ENCODE assay signal across 24 cellular contexts in the genomic region with DNA sequence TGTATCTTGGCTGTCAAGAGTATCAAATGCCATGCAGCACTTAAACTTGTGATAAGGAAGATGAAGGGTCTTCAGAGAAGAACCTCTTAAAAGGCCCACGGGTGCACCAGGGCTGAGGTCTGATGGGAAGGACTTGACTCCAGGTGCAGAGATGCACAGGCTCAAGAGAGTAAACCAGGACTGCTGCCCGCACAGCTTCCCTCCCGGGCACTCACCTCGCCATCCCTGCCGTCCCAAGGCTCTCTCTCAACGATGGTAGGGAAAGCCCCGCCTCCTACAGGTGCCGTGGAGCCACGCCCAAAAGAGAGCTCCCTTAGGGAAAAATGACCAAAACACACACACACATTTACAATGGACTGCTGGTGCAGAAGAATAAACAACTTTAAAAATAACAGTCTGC. TPM values are rescaled to one million over a fixed set of nuclear protein-coding genes. Genes with fewer than 3 reads are reported as not detected.
DNase-seq lines count a peak whose midpoint lies in the region; ATAC-seq, FAIRE-seq and TF ChIP-seq lines count a peak whose summit lies in the region.
"Had no signal": no experiment of that assay in that cellular context is flagged by ENCODE, and none has a peak within 500 bp of the region (broad histone marks: within the 10 kb centered on the region; RNA-seq: fewer than 3 reads in every experiment).

No MANE protein-coding gene starts in this region.

- TF ChIP-seq POLR2A in GM12878 (IDR thresholded peaks at IDR 0.05; ENCODE audit: low read depth, low read length) (0 out of 2 replicates have a peak, but pooled peaks have one; percentile 20), thyroid gland (IDR thresholded peaks at IDR 0.05) (no peak)

- H2AFZ ChIP-seq in GM12878 (ENCODE audit: control insufficient read depth, low read depth, low read length) (no peak overlapping the region), parathyroid adenoma (no peak overlapping the region)
- H2AFZ ChIP-seq: PC-9 had no signal

- H3K36me3 ChIP-seq in GM12878 (ENCODE audit: control insufficient read depth in 2 of 2, insufficient read depth in 2 of 2, low read length in 1 of 2): peaks cover 28 to 76% of the 10 kb centered on the region in 2 experiments
- no peaks in the 10 kb centered on the region for H3K36me3 ChIP-seq in parathyroid adenoma (ENCODE audit: control insufficient read depth, insufficient read depth, low read length)
- H3K36me3 ChIP-seq in thyroid gland: peaks cover 56 to 88% of the 10 kb centered on the region in 2 donors

- intact Hi-C loops in Right ventricle myocardium superior (cut with DNase I) (no loop called here), Right ventricle myocardium inferior (cut with DNase I) (no loop called here), GM12878 (cut with micrococcal nuclease; ENCODE audit: unreplicated experiment) (no loop called here), thyroid gland (cut with DNase I) (no loop called here)

- TF ChIP-seq CTCF in GM12878 (IDR thresholded peaks at IDR 0.05 in 2 of 3, conservative IDR thresholded peaks at IDR 0.05 in 1 of 3; ENCODE audit: control insufficient read depth in 2 of 3, extremely low read depth in 1 of 3, insufficient read depth in 1 of 3, low read depth in 3 of 3, low read length in 3 of 3) (no peak), parathyroid adenoma (IDR thresholded peaks at IDR 0.05) (no peak), thyroid gland (IDR thresholded peaks at IDR 0.05) (no peak)

- H3K79me2 ChIP-seq in GM12878 (ENCODE audit: control insufficient read depth, insufficient read depth, low read length) (no peaks in the 10 kb centered on the region), parathyroid adenoma (no peaks in the 10 kb centered on the region)

- no peak for DNase-seq in Right ventricle myocardium superior
- DNase-seq in Right ventricle myocardium inferior (ENCODE audit: missing footprints): no peak
- DNase-seq in GM12878 (ENCODE audit: low read depth, low spot score): no peak
- no peak for DNase-seq in thyroid gland
- DNase-seq in GM19238 (ENCODE audit: insufficient read length, low spot score): no peak
- DNase-seq: CD4-positive, CD25-positive, alpha-beta regulatory T cell; DMS153; DND-41; GOT3; HFFc6; NCI-H1048; NCI-H1694; NCI-H2029 treated with DMSO at 0.1 percent for 48 hours; NCI-H446 treated with DMSO at 0.1 percent for 48 hours; NCI-H82; NK-92 treated with Interleukin-12 subunit alpha and Interleukin-12 subunit beta, amount 100 ng/mL, for 24 hours; PC-9; SHP77 had no signal

- no TSS peak for BruUV-seq in GM12878 (replicated peaks; lab: Mats Ljungman, UMichigan)

- CTCF ChIA-PET in GM12878 (lab: Yijun Ruan, JAX): interaction anchor here (2.8 kb wide), 1 partner anchor 48 kb away, joined by 10 read pairs; no protein-coding TSS in a partner anchor

- POLR2A ChIA-PET in GM12878 (lab: Charles Lee): no interaction called here

- H3K27ac ChIP-seq in GM12878 (ENCODE audit: control insufficient read depth, insufficient read depth): no peak overlapping the region
- no peak overlapping the region for H3K27ac ChIP-seq in parathyroid adenoma
- H3K27ac ChIP-seq in thyroid gland: peak overlapping the region in 2 of 3 donors; percentile 64 to 69
- H3K27ac ChIP-seq: BLaER1, PC-9 had no signal

- H3K4me1 ChIP-seq in GM12878 (ENCODE audit: control insufficient read depth, insufficient read depth, low read length): no peaks in the 10 kb centered on the region
- peaks cover 6% of the 10 kb centered on the region for H3K4me1 ChIP-seq in parathyroid adenoma
- peaks cover 12 to 20% of the 10 kb centered on the region in 2 donors for H3K4me1 ChIP-seq in thyroid gland
- H3K4me1 ChIP-seq: HAP-1 had no signal

- TF ChIP-seq RAD21 in GM12878 (IDR thresholded peaks at IDR 0.05; ENCODE audit: insufficient read depth, low read depth, low read length): no peak

- SMC1A ChIA-PET in GM12878 (lab: Charles Lee; ENCODE audit: uncharacterized antibody, unreplicated experiment): interaction anchor here (1.2 kb wide), 1 partner anchor 36 kb away, joined by 3 read pairs; no protein-coding TSS in a partner anchor

- H4K20me1 ChIP-seq in GM12878 (ENCODE audit: control insufficient read depth, insufficient read depth): no peaks in the 10 kb centered on the region

- H3K9ac ChIP-seq in GM12878 (ENCODE audit: control insufficient read depth, insufficient read depth, low read length) (no peak overlapping the region), parathyroid adenoma (peak overlapping the region; percentile 23)
- H3K9ac ChIP-seq: BLaER1 had no signal

- WGBS in GM12878 (ENCODE audit: insufficient coverage, insufficient replicate concordance, low lambda C conversion rate, missing lambda C conversion rate): 96% methylated on average over 9 of the region's 9 CpGs
- 76 to 80% methylated on average over 9 of the region's 9 CpGs for WGBS in thyroid gland, 2 donors

- peak; percentile 21 for ATAC-seq in Right ventricle myocardium superior (ENCODE audit: poor library complexity)
- no peak for ATAC-seq in Right ventricle myocardium inferior
- ATAC-seq in GM12878: no peak
- ATAC-seq in HG03571 (IDR thresholded peaks at IDR 0.05; ENCODE audit: unreplicated experiment): no peak

- H3K27me3 ChIP-seq in GM12878 (replicated peaks in 1 of 2; ENCODE audit: control insufficient read depth in 2 of 2, insufficient read depth in 2 of 2, low read length in 1 of 2) (no peaks in the 10 kb centered on the region), parathyroid adenoma (ENCODE audit: control insufficient read depth, insufficient read depth, low read length) (no peaks in the 10 kb centered on the region), thyroid gland (no peaks in the 10 kb centered on the region)
- H3K27me3 ChIP-seq: BLaER1 had no signal

- FAIRE-seq in GM12878 (lab: Jason Lieb, UNC): no peak
- FAIRE-seq: A204.1, GM18507 had no signal

- H3K4me2 ChIP-seq in GM12878 (ENCODE audit: control insufficient read depth, insufficient read depth) (no peak overlapping the region), parathyroid adenoma (ENCODE audit: low read length) (no peak overlapping the region)
- H3K4me2 ChIP-seq: BLaER1, PC-9 had no signal

- H3K4me3 ChIP-seq in GM12878: no peak overlapping the region
- H3K4me3 ChIP-seq in parathyroid adenoma (ENCODE audit: low read depth, low read length): no peak overlapping the region
- no peak overlapping the region for H3K4me3 ChIP-seq in thyroid gland (replicated peaks in 1 of 3)
- H3K4me3 ChIP-seq: BLaER1, HAP-1, PC-9 had no signal

- RAD21 ChIA-PET in GM12878 (lab: Charles Lee; ENCODE audit: unreplicated experiment): no interaction called here

- in situ Hi-C loops in GM12878 (cut with MboI): no loop called here

- H3K9me3 ChIP-seq in GM12878 (replicated peaks; ENCODE audit: control insufficient read depth, insufficient read depth, low read length) (no peaks in the 10 kb centered on the region), parathyroid adenoma (ENCODE audit: control insufficient read depth, low read length) (no peaks in the 10 kb centered on the region), thyroid gland (no peaks in the 10 kb centered on the region)
- H3K9me3 ChIP-seq: BLaER1, HAP-1 had no signal

- no peak for TF ChIP-seq EP300 in GM12878 (IDR thresholded peaks at IDR 0.05; ENCODE audit: borderline replicate concordance in 1 of 2, control insufficient read depth in 1 of 2, low read depth in 2 of 2, low read length in 2 of 2)

TF ChIP-seq in GM12878, 131 proteins besides CTCF, POLR2A, EP300 and RAD21 (continues in another document):
- no peak for TF ChIP-seq HSF1 (IDR thresholded peaks at IDR 0.05; ENCODE audit: low read depth, low read length)
- TF ChIP-seq HDGF (IDR thresholded peaks at IDR 0.05): no peak
- TF ChIP-seq SP1 (IDR thresholded peaks at IDR 0.05; ENCODE audit: low read depth, low read length): no peak
- TF ChIP-seq, protein P1, sequence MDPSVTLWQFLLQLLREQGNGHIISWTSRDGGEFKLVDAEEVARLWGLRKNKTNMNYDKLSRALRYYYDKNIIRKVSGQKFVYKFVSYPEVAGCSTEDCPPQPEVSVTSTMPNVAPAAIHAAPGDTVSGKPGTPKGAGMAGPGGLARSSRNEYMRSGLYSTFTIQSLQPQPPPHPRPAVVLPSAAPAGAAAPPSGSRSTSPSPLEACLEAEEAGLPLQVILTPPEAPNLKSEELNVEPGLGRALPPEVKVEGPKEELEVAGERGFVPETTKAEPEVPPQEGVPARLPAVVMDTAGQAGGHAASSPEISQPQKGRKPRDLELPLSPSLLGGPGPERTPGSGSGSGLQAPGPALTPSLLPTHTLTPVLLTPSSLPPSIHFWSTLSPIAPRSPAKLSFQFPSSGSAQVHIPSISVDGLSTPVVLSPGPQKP (IDR thresholded peaks at IDR 0.05; ENCODE audit: low read depth, low read length): no peak
- TF ChIP-seq PAX5 (IDR thresholded peaks at IDR 0.05; ENCODE audit: borderline replicate concordance, low read depth, low read length): no peak

RNA-seq across cellular contexts. Expression of gene PDIA6, which starts 27.9 kb away (rescaled TPM):
- total RNA-seq in Right ventricle myocardium superior: 111 TPM
- total RNA-seq in Right ventricle myocardium inferior: 125 TPM
- 103 and 104 TPM in 2 replicates for total RNA-seq in GM12878 (2013; cell fraction: nucleolus; rRNA removed)
- 157 and 186 TPM in 2 replicates for total RNA-seq in GM12878 (2014; rRNA removed)
- total RNA-seq in GM12878 (2014; rRNA removed; fragmentation: Illumina TruSeq; extraction: Trizol): 214 and 240 TPM in 2 replicates
- total RNA-seq in GM12878 (2021): 173 and 178 TPM in 2 replicates
- polyA plus RNA-seq in GM12878 (2011; ENCODE audit: low read depth): 149 TPM
- 185 and 251 TPM in 2 replicates for polyA plus RNA-seq in GM12878 (2011; rRNA removed)
- 114 and 120 TPM in 2 replicates for polyA plus RNA-seq in GM12878 (2011; cell fraction: cytosol; rRNA removed)
- 70.3 and 71.0 TPM in 2 replicates for polyA plus RNA-seq in GM12878 (2011; cell fraction: nucleus; rRNA removed)
- polyA plus RNA-seq in GM12878 (2012): 174 and 175 TPM in 2 replicates
- 233 and 243 TPM in 2 replicates for polyA plus RNA-seq in GM12878 (2014; fragmentation: Illumina TruSeq; extraction: Trizol)
- 100 to 1,000 TPM; 180 to 234 TPM for polyA plus RNA-seq in GM12878 (2014; fragmentation: Nextera tagmentation; extraction: Ambion mirVana)
- polyA plus RNA-seq in GM12878 (2014; rRNA removed): 148 and 150 TPM in 2 replicates
- 100 to 1,000 TPM; 520 to 526 TPM for polyA plus RNA-seq in GM12878 (2016; fragmentation: Nextera tagmentation; extraction: Ambion mirVana)
- 108 and 113 TPM in 2 replicates for polyA minus RNA-seq in GM12878 (2011; rRNA and poly(A)+ RNA removed)
- 43.3 and 47.8 TPM in 2 replicates for polyA minus RNA-seq in GM12878 (2011; cell fraction: cytosol; rRNA and poly(A)+ RNA removed)
- polyA minus RNA-seq in GM12878 (2011; cell fraction: nucleus; rRNA and poly(A)+ RNA removed): 14.0 and 20.5 TPM in 2 replicates
- 100 to 1,000 TPM; 227 to 540 (median 414) TPM for total RNA-seq in thyroid gland

Comparison
In these comparisons a context has a peak if more than half of its experiments do, and no peak if none do; other contexts are left out.
1. H3K27ac ChIP-seq: peak in thyroid gland (2 of 3); none in GM12878 (single experiment) and parathyroid adenoma (single experiment).